8 cellular contexts compared by ENCODE assay signal in the genomic region with DNA sequence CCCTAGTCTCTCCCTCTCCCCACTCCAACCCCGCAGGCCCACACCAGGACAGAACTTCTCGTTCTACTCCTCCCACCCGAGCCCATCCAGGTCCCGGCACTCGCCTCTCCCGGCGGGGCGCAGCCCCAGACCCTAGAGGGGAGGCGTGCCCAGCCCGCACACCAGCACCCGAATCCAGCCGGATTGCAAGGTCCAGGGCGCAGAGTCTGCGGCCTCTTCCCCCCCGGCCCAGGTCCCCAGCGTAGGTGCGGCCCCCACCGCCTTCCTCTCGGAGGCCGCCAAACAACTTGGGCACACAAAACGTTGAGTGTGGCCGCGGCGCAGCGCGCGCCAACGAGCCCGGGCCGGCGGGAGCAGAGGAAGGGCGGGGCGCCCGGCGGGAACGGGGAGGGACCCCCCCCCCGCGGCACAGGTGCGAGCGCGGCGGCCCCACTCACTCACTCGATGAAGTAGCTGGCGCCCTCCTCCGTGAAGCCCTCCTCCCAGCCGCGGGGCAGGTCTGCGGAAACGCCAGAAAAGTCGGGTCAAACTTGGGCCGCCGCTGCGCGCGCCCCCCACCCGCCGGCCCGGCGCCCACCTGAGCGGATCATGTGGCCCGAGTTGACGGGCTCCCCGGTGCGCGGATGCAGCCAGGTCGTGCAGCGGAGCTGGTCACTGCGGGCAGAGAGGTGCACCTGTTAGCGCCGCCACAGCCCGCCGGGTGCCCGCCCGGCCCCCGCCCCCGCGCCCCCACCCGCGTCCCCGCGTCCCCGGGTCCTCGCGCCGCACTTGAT. TPM values are rescaled to one million over a fixed set of nuclear protein-coding genes. Genes with fewer than 3 reads are reported as not detected.
DNase-seq lines count a peak whose midpoint lies in the region; ATAC-seq and TF ChIP-seq lines count a peak whose summit lies in the region.

No MANE protein-coding gene starts in this region.

- in situ Hi-C loops in IMR-90 (cut with MboI; ENCODE audit: low sequenced_read_pairs): no loop called here

- H3K79me1 ChIP-seq in IMR-90 (ENCODE audit: low read depth in 1 of 2, low read length in 2 of 2): no peaks in the 10 kb centered on the region

- H3K4ac ChIP-seq in IMR-90 (ENCODE audit: low read depth, low read length): no peak overlapping the region

- no peaks in the 10 kb centered on the region for H3K9me1 ChIP-seq in IMR-90 (ENCODE audit: insufficient read depth, low read length)

- dilution Hi-C loops in IMR-90 (cut with HindIII; ENCODE audit: low sequenced_read_pairs, unreplicated experiment): no loop called here

- H4K5ac ChIP-seq in IMR-90 (ENCODE audit: low read depth, low read length): no peak overlapping the region

- no peak overlapping the region for H3K18ac ChIP-seq in IMR-90 (ENCODE audit: low read depth, low read length)

- no peak overlapping the region for H2AK5ac ChIP-seq in IMR-90 (ENCODE audit: low read depth, low read length)

- H2BK15ac ChIP-seq in IMR-90 (ENCODE audit: low read depth, low read length): no peak overlapping the region

- peak overlapping the region; percentile 58 for H2AFZ ChIP-seq in IMR-90 (replicated peaks; ENCODE audit: low read length, poor library complexity)

- no peak overlapping the region for H3K27ac ChIP-seq in IMR-90 (ENCODE audit: insufficient read depth, low read length)

- H3K36me3 ChIP-seq in IMR-90 (ENCODE audit: control insufficient read depth, insufficient read depth, low read length): no peaks in the 10 kb centered on the region

- no peak overlapping the region for H4K8ac ChIP-seq in IMR-90 (ENCODE audit: low read depth in 2 of 2, low read length in 2 of 2)

- no peak overlapping the region for H3K23ac ChIP-seq in IMR-90 (ENCODE audit: low read depth, low read length)

- ATAC-seq in IMR-90 (ENCODE audit: low read depth) (peak; percentile 22), left cardiac atrium (peak; percentile 44 to 56), sciatic nerve (peak; percentile 62)

- no peak overlapping the region for H4K91ac ChIP-seq in IMR-90 (ENCODE audit: insufficient read depth, low read depth, low read length)

- H3K56ac ChIP-seq in IMR-90 (ENCODE audit: extremely low read depth, insufficient read depth, low read length): no peak overlapping the region

- peak overlapping the region; percentile 17 for H2AK9ac ChIP-seq in IMR-90 (replicated peaks; ENCODE audit: low read depth, low read length, poor library complexity)

- H3K27me3 ChIP-seq in IMR-90 (ENCODE audit: control insufficient read depth, insufficient read depth, low read length): peaks cover 51% of the 10 kb centered on the region

- H2BK5ac ChIP-seq in IMR-90 (ENCODE audit: low read depth, low read length, poor library complexity, severe bottlenecking): no peak overlapping the region

- H3K4me2 ChIP-seq in IMR-90 (ENCODE audit: low read depth, low read length): peak overlapping the region; percentile 52; the same call in 1 of the 2 replicates

- H3K9ac ChIP-seq in IMR-90 (ENCODE audit: low read depth, low read length): no peak overlapping the region

- no peak for TF ChIP-seq CTCF in IMR-90 (conservative IDR thresholded peaks at IDR 0.05; ENCODE audit: low read depth, low read length)

- H2BK20ac ChIP-seq in IMR-90 (ENCODE audit: low read depth, low read length): no peak overlapping the region

- no peak overlapping the region for H3K14ac ChIP-seq in IMR-90 (replicated peaks; ENCODE audit: low read depth, low read length)

- BruUV-seq in IMR-90 (replicated peaks; lab: Mats Ljungman, UMichigan): no TSS peak

- DNase-seq in COLO668 (lab: John Stamatoyannopoulos, UW; ENCODE audit: unreplicated experiment) (peak; percentile 54), IMR-90 (no peak), activated gamma-delta T cell treated with Interleukin-2 at 50 U/mL for 16 hours (peak; percentile 15), left cardiac atrium (peak; percentile 31), sciatic nerve (ENCODE audit: low spot score) (peak; percentile 60), cerebellar cortex (ENCODE audit: low spot score) (no peak), UCSD-AML1 (lab: John Stamatoyannopoulos, UW; ENCODE audit: unreplicated experiment) (no peak), NCI-H1694 (lab: John Stamatoyannopoulos, UW) (no peak)

- H3K4me3 ChIP-seq in IMR-90 (ENCODE audit: insufficient read depth, low read depth, low read length): no peak overlapping the region; the same call in 1 of the 2 replicates

- no peaks in the 10 kb centered on the region for H4K20me1 ChIP-seq in IMR-90 (ENCODE audit: insufficient read depth, low read length)

- no peak for TF ChIP-seq RAD21 in IMR-90 (IDR thresholded peaks at IDR 0.05; ENCODE audit: low read length)

- no peaks in the 10 kb centered on the region for H3K4me1 ChIP-seq in IMR-90 (ENCODE audit: control insufficient read depth, insufficient read depth, low read length)

- H2BK120ac ChIP-seq in IMR-90 (ENCODE audit: low read depth, low read length): no peak overlapping the region

- CTCF ChIA-PET in IMR-90 (lab: Yijun Ruan, JAX): no interaction called here

- intact Hi-C loops in IMR-90 (cut with micrococcal nuclease) (loop anchor here (10.0 kb wide), 1 partner anchor 51 kb away; no protein-coding TSS in a partner anchor), left cardiac atrium (cut with DNase I) (loop anchor here (5.0 to 10.0 kb wide), 2 partner anchors 51 to 66 kb away; no protein-coding TSS in a partner anchor), sciatic nerve (cut with DNase I) (no loop called here)

- no peak for TF ChIP-seq POLR2A in IMR-90 (IDR thresholded peaks at IDR 0.05; ENCODE audit: low read depth, low read length)

- H3K9me3 ChIP-seq in IMR-90 (ENCODE audit: control insufficient read depth, insufficient read depth, low read length): no peaks in the 10 kb centered on the region

- WGBS in IMR-90 (ENCODE audit: extremely low coverage in 2 of 2, insufficient read length in 1 of 2), 2 experiments: 1% methylated on average over 21 of the region's 85 CpGs; no CpG with 5 or more reads in 1 of the 2 experiments

- POLR2A ChIA-PET in IMR-90 (lab: Charles Lee; ENCODE audit: unreplicated experiment): no interaction called here

TF ChIP-seq in IMR-90, 13 proteins besides CTCF, POLR2A, EP300 and RAD21:
- TF ChIP-seq, protein P1, sequence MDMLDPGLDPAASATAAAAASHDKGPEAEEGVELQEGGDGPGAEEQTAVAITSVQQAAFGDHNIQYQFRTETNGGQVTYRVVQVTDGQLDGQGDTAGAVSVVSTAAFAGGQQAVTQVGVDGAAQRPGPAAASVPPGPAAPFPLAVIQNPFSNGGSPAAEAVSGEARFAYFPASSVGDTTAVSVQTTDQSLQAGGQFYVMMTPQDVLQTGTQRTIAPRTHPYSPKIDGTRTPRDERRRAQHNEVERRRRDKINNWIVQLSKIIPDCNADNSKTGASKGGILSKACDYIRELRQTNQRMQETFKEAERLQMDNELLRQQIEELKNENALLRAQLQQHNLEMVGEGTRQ (IDR thresholded peaks at IDR 0.05; ENCODE audit: low read depth, low read length): no peak
- TF ChIP-seq RFX5 (IDR thresholded peaks at IDR 0.05; ENCODE audit: low read depth, low read length): no peak
- TF ChIP-seq NFE2L2 (IDR thresholded peaks at IDR 0.05; ENCODE audit: low read depth, low read length): no peak

RNA-seq across cellular contexts. Expression of gene PLEKHA7, which starts 0.5 kb away (rescaled TPM):
- not detected in 2 replicates for total RNA-seq in IMR-90 (2012; rRNA removed)
- polyA plus RNA-seq in IMR-90 (2012; rRNA removed): 0.10 and 0.12 TPM in 2 replicates
- 0.03 TPM in 2 replicates for polyA plus RNA-seq in IMR-90 (2012; cell fraction: cytosol; rRNA removed)
- polyA plus RNA-seq in IMR-90 (2012; cell fraction: nucleus; rRNA removed; ENCODE audit: low replicate concordance): 0.17 and 0.57 TPM in 2 replicates
- 10 to 100 TPM; 23.6 to 31.1 TPM for total RNA-seq in left cardiac atrium
- total RNA-seq in sciatic nerve: 96.6 TPM

Comparison
In these comparisons a context has a peak if more than half of its experiments do, and no peak if none do; other contexts are left out.
1. DNase-seq: peak in COLO668 (single experiment), activated gamma-delta T cell treated with Interleukin-2 at 50 U/mL for 16 hours (single experiment), left cardiac atrium (single experiment) and sciatic nerve (single experiment); none in IMR-90 (single experiment), cerebellar cortex (single experiment), UCSD-AML1 (single experiment) and NCI-H1694 (single experiment).
2. RNA of gene PLEKHA7, which starts 0.5 kb away (total RNA-seq): 96.6 TPM in sciatic nerve (single experiment) and 23.6 to 31.1 TPM in left cardiac atrium; not detected in IMR-90; every median in the first group is over 10 times any median in the second.
3. Peak in every context shown above with its lines, with median percentiles within 50 percentile points of each other: ATAC-seq.